24 cellular contexts compared by ENCODE assay signal in the genomic region with DNA sequence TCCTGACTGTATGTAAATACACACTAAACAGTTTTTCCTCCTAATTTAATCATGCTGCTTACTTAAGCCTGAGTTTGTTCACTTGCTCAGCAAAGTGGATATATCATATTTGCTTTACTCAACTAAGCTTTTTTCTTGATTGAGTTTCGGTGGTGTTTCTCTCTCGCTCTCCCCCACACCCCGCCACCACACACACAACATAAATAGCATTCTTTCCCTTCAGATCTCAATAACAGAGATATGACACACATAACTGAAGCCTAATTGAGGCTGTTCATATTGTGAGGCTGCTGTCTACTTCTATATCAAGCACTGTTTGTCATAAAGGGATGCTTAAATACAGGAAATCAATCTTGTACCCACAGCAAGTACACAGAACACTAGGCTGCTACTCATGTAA.
"Had no signal": no experiment of that assay in that cellular context is flagged by ENCODE, and none has a peak within 500 bp of the region (broad histone marks: within the 10 kb centered on the region; RNA-seq: fewer than 3 reads in every experiment).

No MANE protein-coding gene starts in this region.

- H3K36me3 Mint-ChIP-seq: activated CD8-positive, alpha-beta memory T cell treated with anti-CD3 and anti-CD28 coated beads, Interleukin-2, amount 10 ng/mL, durations not matched to agents 7 days and 5 days; activated naive CD8-positive, alpha-beta T cell treated with anti-CD3 and anti-CD28 coated beads for 36 hours had no signal

- H3K9me3 Mint-ChIP-seq: activated CD4-positive, alpha-beta memory T cell treated with anti-CD3 and anti-CD28 coated beads, Interleukin-2, amount 10 ng/mL, durations not matched to agents 7 days and 5 days; activated naive CD8-positive, alpha-beta T cell treated with anti-CD3 and anti-CD28 coated beads for 36 hours had no signal

- H3K27ac Mint-ChIP-seq: activated CD4-positive, alpha-beta memory T cell treated with anti-CD3 and anti-CD28 coated beads, Interleukin-2, amount 10 ng/mL, durations not matched to agents 7 days and 5 days; activated CD8-positive, alpha-beta memory T cell treated with anti-CD3 and anti-CD28 coated beads, Interleukin-2, amount 10 ng/mL, durations not matched to agents 7 days and 5 days; activated naive CD8-positive, alpha-beta T cell treated with anti-CD3 and anti-CD28 coated beads for 36 hours had no signal

- ATAC-seq: activated CD8-positive, alpha-beta memory T cell treated with anti-CD3 and anti-CD28 coated beads, Interleukin-2, amount 10 ng/mL, durations not matched to agents 7 days and 5 days; K562; Panc1 had no signal

- H3K4me1 Mint-ChIP-seq: activated CD4-positive, alpha-beta memory T cell treated with anti-CD3 and anti-CD28 coated beads, Interleukin-2, amount 10 ng/mL, durations not matched to agents 7 days and 5 days; activated CD8-positive, alpha-beta memory T cell treated with anti-CD3 and anti-CD28 coated beads, Interleukin-2, amount 10 ng/mL, durations not matched to agents 7 days and 5 days; activated naive CD8-positive, alpha-beta T cell treated with anti-CD3 and anti-CD28 coated beads for 36 hours had no signal

- H3K4me3 Mint-ChIP-seq: activated CD4-positive, alpha-beta memory T cell treated with anti-CD3 and anti-CD28 coated beads, Interleukin-2, amount 10 ng/mL, durations not matched to agents 7 days and 5 days; activated CD8-positive, alpha-beta memory T cell treated with anti-CD3 and anti-CD28 coated beads, Interleukin-2, amount 10 ng/mL, durations not matched to agents 7 days and 5 days; activated naive CD8-positive, alpha-beta T cell treated with anti-CD3 and anti-CD28 coated beads for 36 hours had no signal

- DNase-seq: activated CD4-positive, alpha-beta memory T cell treated with anti-CD3 and anti-CD28 coated beads, Interleukin-2, amount 10 ng/mL, durations not matched to agents 7 days and 5 days; activated CD4-positive, alpha-beta T cell treated with anti-CD3 and anti-CD28 coated beads for 1 hour; activated CD4-positive, alpha-beta T cell treated with anti-CD3 and anti-CD28 coated beads for 48 hours; activated CD4-positive, CD25-positive, alpha-beta regulatory T cell; activated CD8-positive, alpha-beta memory T cell treated with anti-CD3 and anti-CD28 coated beads for 24 hours; activated CD8-positive, alpha-beta memory T cell treated with anti-CD3 and anti-CD28 coated beads, Interleukin-2, amount 10 ng/mL, durations not matched to agents 7 days and 5 days; activated CD8-positive, alpha-beta memory T cell treated with anti-CD3 and anti-CD28 coated beads, Interleukin-2, amount 50 U/mL, for 48 hours; activated effector memory CD4-positive, alpha-beta T cell treated with Interleukin-2 at 50 U/mL for 16 hours; activated naive CD4-positive, alpha-beta T cell treated with anti-CD3 and anti-CD28 coated beads, Interleukin-2, amount 50 U/mL, for 16 hours; activated naive CD8-positive, alpha-beta T cell treated with anti-CD3 and anti-CD28 coated beads for 36 hours; activated T-cell treated with anti-CD3 and anti-CD28 coated beads, Interleukin-2, amount 50 U/mL, for 48 hours; amniotic stem cell; aorta; NCI-H1417; NCI-H187 treated with DMSO at 0.1 percent for 48 hours; NCI-H2081; NCI-H345; NCI-H526; SHP77; SJCRH30; T1000; WERI-Rb-1 had no signal

- H3K27me3 Mint-ChIP-seq: activated CD4-positive, alpha-beta memory T cell treated with anti-CD3 and anti-CD28 coated beads, Interleukin-2, amount 10 ng/mL, durations not matched to agents 7 days and 5 days; activated CD8-positive, alpha-beta memory T cell treated with anti-CD3 and anti-CD28 coated beads, Interleukin-2, amount 10 ng/mL, durations not matched to agents 7 days and 5 days had no signal
